Comparison of ENCODE assay signal across 35 cellular contexts in genomic region chr12:132578826-132579225, GRCh38. TPM values are rescaled to one million over a fixed set of nuclear protein-coding genes. Genes with fewer than 3 reads are reported as not detected.
"Had no signal": no experiment of that assay in that cellular context is flagged by ENCODE, and none has a peak within 500 bp of the region (broad histone marks: within the 10 kb centered on the region; RNA-seq: fewer than 3 reads in every experiment).

No MANE protein-coding gene starts in this region.

- H3K4me1 ChIP-seq: adrenal gland, body of pancreas, breast epithelium had no signal

- H3K4me3 Mint-ChIP-seq: activated B cell treated with CpG ODN at 0.5 μM for 24 hours; activated CD4-positive, alpha-beta memory T cell treated with anti-CD3 and anti-CD28 coated beads for 36 hours; activated CD4-positive, alpha-beta T cell treated with anti-CD3 and anti-CD28 coated beads, Interleukin-2, amount 10 ng/mL, durations not matched to agents 24 days and 14 days; activated CD8-positive, alpha-beta T cell treated with anti-CD3 and anti-CD28 coated beads for 36 hours; activated naive CD4-positive, alpha-beta T cell treated with anti-CD3 and anti-CD28 coated beads for 36 hours; activated naive CD8-positive, alpha-beta T cell treated with anti-CD3 and anti-CD28 coated beads for 36 hours; activated T-cell treated with anti-CD3 and anti-CD28 coated beads, Interleukin-2, amount 50 U/mL, for 4 hours; activated T-cell treated with anti-CD3 and anti-CD28 coated beads, Interleukin-2, amount 50 U/mL, for 72 hours; activated T-helper 1 cell treated with anti-CD3 and anti-CD28 coated beads, Interleukin-12 subunit alpha, Interleukin-12 subunit beta, Interleukin-2, Interleukin-4 antibody, amounts not matched to agents 30 ng/mL and 10 ng/mL and 1 ng/mL, durations not matched to agents 14 hours and 24 hours and 36 hours; activated T-helper 17 cell treated with anti-CD3 and anti-CD28 coated beads, Interleukin-2, amount 50 U/mL, for 72 hours; T-helper 1 cell treated with Interleukin-12 subunit alpha and Interleukin-12 subunit beta and Interleukin-4 antibody, amounts not matched to agents 30 μg/mL and 1 μg/mL, for 36 hours; T-helper 2 cell treated with Interferon-gamma antibody and Interleukin-4, amounts not matched to agents 5 μg/mL and 100 μg/mL, for 36 hours had no signal

- H3K9me3 ChIP-seq: adrenal gland, body of pancreas, breast epithelium had no signal

- H3K4me3 ChIP-seq: adrenal gland, body of pancreas, breast epithelium had no signal

- H3K36me3 Mint-ChIP-seq: activated naive CD4-positive, alpha-beta T cell treated with anti-CD3 and anti-CD28 coated beads, Interleukin-2, amount 50 U/mL, for 72 hours had no signal

- H3K27ac Mint-ChIP-seq: activated B cell treated with CpG ODN at 0.5 μM for 24 hours; activated CD4-positive, alpha-beta memory T cell treated with anti-CD3 and anti-CD28 coated beads for 36 hours; activated CD4-positive, alpha-beta T cell treated with anti-CD3 and anti-CD28 coated beads, Interleukin-2, amount 10 ng/mL, durations not matched to agents 24 days and 14 days; activated CD8-positive, alpha-beta T cell treated with anti-CD3 and anti-CD28 coated beads for 36 hours; activated naive CD4-positive, alpha-beta T cell treated with anti-CD3 and anti-CD28 coated beads for 36 hours; activated naive CD4-positive, alpha-beta T cell treated with anti-CD3 and anti-CD28 coated beads, Interleukin-2, amount 50 U/mL, for 72 hours; activated T-cell treated with anti-CD3 and anti-CD28 coated beads, Interleukin-2, amount 50 U/mL, for 72 hours; activated T-helper 1 cell treated with anti-CD3 and anti-CD28 coated beads, Interleukin-12 subunit alpha, Interleukin-12 subunit beta, Interleukin-2, Interleukin-4 antibody, amounts not matched to agents 30 ng/mL and 10 ng/mL and 1 ng/mL, durations not matched to agents 14 hours and 24 hours and 36 hours; activated T-helper 17 cell treated with anti-CD3 and anti-CD28 coated beads, Interleukin-2, amount 50 U/mL, for 72 hours; T-helper 1 cell treated with Interleukin-12 subunit alpha and Interleukin-12 subunit beta and Interleukin-4 antibody, amounts not matched to agents 30 μg/mL and 1 μg/mL, for 36 hours; T-helper 2 cell treated with Interferon-gamma antibody and Interleukin-4, amounts not matched to agents 5 μg/mL and 100 μg/mL, for 36 hours had no signal

- H3K27ac ChIP-seq: adrenal gland, body of pancreas, brain microvascular endothelial cell, breast epithelium, VCaP had no signal

- H3K4me1 Mint-ChIP-seq: activated B cell treated with CpG ODN at 0.5 μM for 24 hours; activated CD4-positive, alpha-beta T cell treated with anti-CD3 and anti-CD28 coated beads, Interleukin-2, amount 10 ng/mL, durations not matched to agents 24 days and 14 days; activated naive CD8-positive, alpha-beta T cell treated with anti-CD3 and anti-CD28 coated beads for 36 hours; activated T-helper 17 cell treated with anti-CD3 and anti-CD28 coated beads, Interleukin-2, amount 50 U/mL, for 72 hours had no signal

- H3K9me3 Mint-ChIP-seq: activated B cell treated with CpG ODN at 0.5 μM for 24 hours; activated CD4-positive, alpha-beta memory T cell treated with anti-CD3 and anti-CD28 coated beads for 36 hours; activated CD4-positive, alpha-beta T cell treated with anti-CD3 and anti-CD28 coated beads, Interleukin-2, amount 10 ng/mL, durations not matched to agents 24 days and 14 days; activated CD8-positive, alpha-beta T cell treated with anti-CD3 and anti-CD28 coated beads for 36 hours; activated naive CD4-positive, alpha-beta T cell treated with anti-CD3 and anti-CD28 coated beads for 36 hours; activated naive CD4-positive, alpha-beta T cell treated with anti-CD3 and anti-CD28 coated beads, Interleukin-2, amount 50 U/mL, for 72 hours; activated naive CD8-positive, alpha-beta T cell treated with anti-CD3 and anti-CD28 coated beads for 36 hours; activated T-cell treated with anti-CD3 and anti-CD28 coated beads, Interleukin-2, amount 50 U/mL, for 4 hours; activated T-cell treated with anti-CD3 and anti-CD28 coated beads, Interleukin-2, amount 50 U/mL, for 72 hours; activated T-helper 1 cell treated with anti-CD3 and anti-CD28 coated beads, Interleukin-12 subunit alpha, Interleukin-12 subunit beta, Interleukin-2, Interleukin-4 antibody, amounts not matched to agents 30 ng/mL and 10 ng/mL and 1 ng/mL, durations not matched to agents 14 hours and 24 hours and 36 hours; activated T-helper 17 cell treated with anti-CD3 and anti-CD28 coated beads, Interleukin-2, amount 50 U/mL, for 72 hours; T-helper 1 cell treated with Interleukin-12 subunit alpha and Interleukin-12 subunit beta and Interleukin-4 antibody, amounts not matched to agents 30 μg/mL and 1 μg/mL, for 36 hours; T-helper 2 cell treated with Interferon-gamma antibody and Interleukin-4, amounts not matched to agents 5 μg/mL and 100 μg/mL, for 36 hours had no signal

- ATAC-seq: activated CD8-positive, alpha-beta T cell treated with anti-CD3 and anti-CD28 coated beads for 36 hours; activated naive CD4-positive, alpha-beta T cell treated with anti-CD3 and anti-CD28 coated beads, Interleukin-2, amount 50 U/mL, for 72 hours; activated T-cell treated with anti-CD3 and anti-CD28 coated beads, Interleukin-2, amount 50 U/mL, for 4 hours; activated T-cell treated with anti-CD3 and anti-CD28 coated beads, Interleukin-2, amount 50 U/mL, for 72 hours; activated T-helper 17 cell treated with anti-CD3 and anti-CD28 coated beads, Interleukin-2, amount 50 U/mL, for 72 hours; body of pancreas had no signal

- H3K27me3 ChIP-seq: adrenal gland, body of pancreas, breast epithelium had no signal

- DNase-seq: activated B cell treated with CpG ODN at 0.5 μM for 24 hours; activated CD4-positive, alpha-beta memory T cell treated with anti-CD3 and anti-CD28 coated beads for 36 hours; activated CD4-positive, alpha-beta T cell treated with anti-CD3 and anti-CD28 coated beads for 4 hours; activated CD4-positive, alpha-beta T cell treated with anti-CD3 and anti-CD28 coated beads, Interleukin-2, amount 10 ng/mL, durations not matched to agents 24 days and 14 days; activated CD4-positive, alpha-beta T cell treated with anti-CD3 and anti-CD28 coated beads, Interleukin-2, amount 50 U/mL, for 1 hour; activated CD4-positive, alpha-beta T cell treated with anti-CD3 and anti-CD28 coated beads, Interleukin-2, amount 50 U/mL, for 4 hours; activated CD4-positive, CD25-positive, alpha-beta regulatory T cell treated with anti-CD3 and anti-CD28 coated beads, Interleukin-2, amount 50 U/mL, for 72 hours; activated CD8-positive, alpha-beta memory T cell treated with anti-CD3 and anti-CD28 coated beads, Interleukin-2, amount 50 U/mL, for 4 hours; activated CD8-positive, alpha-beta T cell treated with anti-CD3 and anti-CD28 coated beads for 36 hours; activated effector memory CD4-positive, alpha-beta T cell treated with anti-CD3 and anti-CD28 coated beads, Interleukin-2, amount 50 U/mL, for 16 hours; activated gamma-delta T cell treated with Interleukin-2 at 50 U/mL for 16 hours; activated naive CD4-positive, alpha-beta T cell; activated naive CD4-positive, alpha-beta T cell treated with anti-CD3 and anti-CD28 coated beads for 36 hours; activated naive CD4-positive, alpha-beta T cell treated with anti-CD3 and anti-CD28 coated beads, Interleukin-2, amount 50 U/mL, for 16 hours; activated naive CD8-positive, alpha-beta T cell treated with anti-CD3 and anti-CD28 coated beads for 36 hours; activated T-cell treated with anti-CD3 and anti-CD28 coated beads for 4 hours; activated T-cell treated with anti-CD3 and anti-CD28 coated beads, Interleukin-2, amount 50 U/mL, for 1 hour; activated T-cell treated with anti-CD3 and anti-CD28 coated beads, Interleukin-2, amount 50 U/mL, for 4 hours; activated T-cell treated with anti-CD3 and anti-CD28 coated beads, Interleukin-2, amount 50 U/mL, for 72 hours; adrenal gland; amniotic stem cell; aorta; body of pancreas; brain microvascular endothelial cell; central memory CD4-positive, alpha-beta T cell; T-helper 1 cell; T-helper 2 cell; T-helper 9 cell had no signal

- H3K27me3 Mint-ChIP-seq: activated B cell treated with CpG ODN at 0.5 μM for 24 hours; activated CD4-positive, alpha-beta memory T cell treated with anti-CD3 and anti-CD28 coated beads for 36 hours; activated CD4-positive, alpha-beta T cell treated with anti-CD3 and anti-CD28 coated beads, Interleukin-2, amount 10 ng/mL, durations not matched to agents 24 days and 14 days; activated CD8-positive, alpha-beta T cell treated with anti-CD3 and anti-CD28 coated beads for 36 hours; activated naive CD8-positive, alpha-beta T cell treated with anti-CD3 and anti-CD28 coated beads for 36 hours; activated T-helper 17 cell treated with anti-CD3 and anti-CD28 coated beads, Interleukin-2, amount 50 U/mL, for 72 hours had no signal

RNA-seq across cellular contexts. Expression of gene P2RX2, which starts 39.8 kb away (rescaled TPM):
- polyA plus RNA-seq: aorta had no signal
